ENCODE assay signal across 19 cellular contexts in the genomic region with DNA sequence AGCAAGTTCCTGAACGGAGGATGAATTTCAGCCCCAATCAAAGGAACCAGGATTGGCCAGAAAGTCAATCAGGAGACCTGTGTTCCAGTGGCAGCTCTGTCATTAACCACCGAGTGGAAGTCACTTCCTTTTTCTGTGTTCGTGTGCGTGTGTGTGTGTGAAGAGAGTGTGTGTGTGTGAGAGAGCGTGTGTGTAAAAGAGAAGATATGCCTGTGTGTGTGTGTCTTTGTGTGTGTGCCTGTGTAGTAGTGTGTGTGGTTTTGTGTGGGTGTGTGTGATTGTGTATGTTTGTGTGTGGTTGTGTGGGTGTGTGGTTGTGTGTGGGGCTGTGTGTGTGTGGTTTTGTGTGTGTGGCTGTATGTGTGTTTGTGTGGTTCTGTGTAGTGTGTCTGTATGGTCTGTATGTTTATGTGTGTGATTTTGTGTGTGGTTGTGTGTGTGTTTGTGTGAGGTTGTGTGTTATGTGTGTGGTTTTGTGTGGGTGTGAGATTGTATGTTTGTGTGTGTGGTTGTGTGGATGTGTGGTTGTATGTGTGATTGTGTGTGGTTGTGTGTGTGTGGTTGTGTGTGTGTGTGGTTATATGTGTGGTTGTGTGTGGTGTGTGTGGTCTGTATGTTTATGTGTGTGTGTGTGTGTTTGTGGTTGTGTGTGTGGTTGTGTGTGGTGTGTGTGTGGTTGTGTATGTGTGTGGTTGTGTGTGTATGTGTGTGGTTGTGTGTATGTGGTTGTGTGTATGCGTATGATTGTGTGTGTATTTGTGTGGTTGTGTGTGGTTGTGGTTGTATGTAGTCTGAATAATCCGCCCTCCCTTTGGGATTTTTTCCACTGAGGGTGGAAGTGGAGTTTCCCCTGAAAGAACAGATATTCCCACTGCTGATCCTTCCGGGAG.
DNase-seq lines count a peak whose midpoint lies in the region; ATAC-seq, FAIRE-seq and TF ChIP-seq lines count a peak whose summit lies in the region.
"Had no signal": no experiment of that assay in that cellular context is flagged by ENCODE, and none has a peak within 500 bp of the region (broad histone marks: within the 10 kb centered on the region; RNA-seq: fewer than 3 reads in every experiment).

No MANE protein-coding gene starts in this region.

- no peak for TF ChIP-seq CTCF in CD14-positive monocyte (IDR thresholded peaks at IDR 0.05)
- TF ChIP-seq CTCF in left lung (IDR thresholded peaks at IDR 0.05) = no peak
- TF ChIP-seq CTCF in Peyer's patch (IDR thresholded peaks at IDR 0.05) = no peak

- no peak overlapping the region for H3K4me3 ChIP-seq in left lung
- H3K4me3 ChIP-seq in Peyer's patch = no peak overlapping the region
- H3K4me3 ChIP-seq: adrenal gland, esophagus squamous epithelium, GM23248 had no signal

- H3K27me3 Mint-ChIP-seq in CD14-positive monocyte (ENCODE audit: low read depth in 3 of 3) = peaks cover 0 to 13% (median 6%) of the 10 kb centered on the region in 3 donors
- no peaks in the 10 kb centered on the region for H3K27me3 Mint-ChIP-seq in T-helper 2 cell treated with Interferon-gamma antibody and Interleukin-4, amounts not matched to agents 5 μg/mL and 100 μg/mL, for 36 hours (ENCODE audit: low read depth)

- H3K9me3 ChIP-seq in left lung (no peaks in the 10 kb centered on the region), Peyer's patch (no peaks in the 10 kb centered on the region)
- H3K9me3 ChIP-seq: adrenal gland, esophagus squamous epithelium had no signal

- no peaks in the 10 kb centered on the region for H3K36me3 ChIP-seq in left lung
- H3K36me3 ChIP-seq in Peyer's patch = no peaks in the 10 kb centered on the region
- H3K36me3 ChIP-seq: adrenal gland, esophagus squamous epithelium had no signal

- DNase-seq in CD14-positive monocyte (ENCODE audit: low spot score) = peak; percentile 46
- DNase-seq in GM12892 (ENCODE audit: insufficient read length) = no peak
- DNase-seq in T-helper 2 cell treated with Interferon-gamma antibody and Interleukin-4, amounts not matched to agents 5 μg/mL and 100 μg/mL, for 36 hours (ENCODE audit: low spot score) = no peak
- DNase-seq in left lung = no peak
- no peak for DNase-seq in Peyer's patch
- DNase-seq: adrenal gland; esophagus squamous epithelium; GM23248; hippocampal formation; MM.1S; natural killer cell; right cardiac atrium; stimulated activated CD4-positive, alpha-beta T cell treated with anti-CD3 and anti-CD28 coated beads, Interleukin-4, amount 100 ng/mL, for 24 hours; stimulated activated naive CD4-positive, alpha-beta T cell treated with Interleukin-2 at 50 U/mL for 16 hours had no signal

- peak overlapping the region; percentile 0 to 84 (median 63) for H3K27ac Mint-ChIP-seq in CD14-positive monocyte
- H3K27ac Mint-ChIP-seq in T-helper 2 cell treated with Interferon-gamma antibody and Interleukin-4, amounts not matched to agents 5 μg/mL and 100 μg/mL, for 36 hours = peak overlapping the region; percentile 7

- peak overlapping the region in 1 of 2 donors; percentile 84 for H3K4me3 Mint-ChIP-seq in CD14-positive monocyte
- H3K4me3 Mint-ChIP-seq in T-helper 2 cell treated with Interferon-gamma antibody and Interleukin-4, amounts not matched to agents 5 μg/mL and 100 μg/mL, for 36 hours = no peak overlapping the region
- H3K4me3 Mint-ChIP-seq: natural killer cell had no signal

- H3K36me3 Mint-ChIP-seq in CD14-positive monocyte = peaks cover 0 to 7% of the 10 kb centered on the region in 2 donors
- H3K36me3 Mint-ChIP-seq in T-helper 2 cell treated with Interferon-gamma antibody and Interleukin-4, amounts not matched to agents 5 μg/mL and 100 μg/mL, for 36 hours (ENCODE audit: low read depth) = no peaks in the 10 kb centered on the region
- H3K36me3 Mint-ChIP-seq: natural killer cell had no signal

- intact Hi-C loops in CD14-positive monocyte (cut with micrococcal nuclease) = loop anchor here in 1 of 2 donors (5.0 kb wide), 1 partner anchor 37 kb away; no protein-coding TSS in a partner anchor
- intact Hi-C loops in left lung (cut with DNase I) = no loop called here

- ATAC-seq in left lung (peak; percentile 58), GM19397 (IDR thresholded peaks at IDR 0.05; ENCODE audit: unreplicated experiment) (no peak), GM18870 (IDR thresholded peaks at IDR 0.05; ENCODE audit: unreplicated experiment) (no peak)
- ATAC-seq: left lobe of liver, right cardiac atrium had no signal

- H3K27ac ChIP-seq in left lung (no peak overlapping the region), Peyer's patch (no peak overlapping the region)
- H3K27ac ChIP-seq: adrenal gland, C4-2B, esophagus squamous epithelium, GM23248 had no signal

- H3K4me1 ChIP-seq in left lung (no peaks in the 10 kb centered on the region), Peyer's patch (no peaks in the 10 kb centered on the region)
- H3K4me1 ChIP-seq: adrenal gland had no signal

- H3K27me3 ChIP-seq in left lung (no peaks in the 10 kb centered on the region), Peyer's patch (no peaks in the 10 kb centered on the region)
- H3K27me3 ChIP-seq: adrenal gland, esophagus squamous epithelium had no signal

- peaks cover 21% of the 10 kb centered on the region for H3K4me1 Mint-ChIP-seq in CD14-positive monocyte
- H3K4me1 Mint-ChIP-seq in T-helper 2 cell treated with Interferon-gamma antibody and Interleukin-4, amounts not matched to agents 5 μg/mL and 100 μg/mL, for 36 hours (ENCODE audit: low read depth) = peaks cover 9% of the 10 kb centered on the region

- peaks cover 0 to 3% (median 0%) of the 10 kb centered on the region in 7 donors for H3K9me3 Mint-ChIP-seq in CD14-positive monocyte
- peaks cover 9% of the 10 kb centered on the region for H3K9me3 Mint-ChIP-seq in T-helper 2 cell treated with Interferon-gamma antibody and Interleukin-4, amounts not matched to agents 5 μg/mL and 100 μg/mL, for 36 hours

- no peak for TF ChIP-seq POLR2A in GM12892 (IDR thresholded peaks at IDR 0.05; ENCODE audit: low read depth, low read length)
- no peak for TF ChIP-seq POLR2A in Peyer's patch (IDR thresholded peaks at IDR 0.05)

- FAIRE-seq in GM12892 (lab: Jason Lieb, UNC) = peak; percentile 89
- FAIRE-seq: colon had no signal
